In the genomic region with DNA sequence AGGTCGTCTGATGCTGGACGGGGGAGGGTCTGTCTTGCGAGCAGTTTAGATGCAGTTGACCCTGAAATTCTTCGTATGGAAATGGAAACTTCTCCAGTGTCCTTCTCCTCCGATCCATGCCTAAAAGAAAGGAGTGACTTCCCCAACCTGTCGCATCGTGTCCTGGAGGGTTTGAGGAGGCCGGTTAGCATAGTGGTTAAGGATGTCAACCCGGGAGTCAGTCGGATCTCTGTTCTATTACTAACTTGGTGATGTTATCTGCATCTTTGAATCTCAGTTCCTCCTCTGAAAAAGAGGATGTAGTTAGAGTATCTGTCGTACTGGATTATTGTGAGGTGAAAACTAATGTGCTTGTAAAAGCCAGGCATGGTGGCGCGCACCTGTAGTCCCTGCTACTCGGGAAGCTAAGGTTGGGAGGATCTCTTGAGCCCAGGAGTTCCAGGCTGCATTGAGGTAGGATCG, we compare ENCODE assay signal across 8 cellular contexts. TPM values are rescaled to one million over a fixed set of nuclear protein-coding genes. Genes with fewer than 3 reads are reported as not detected.
DNase-seq lines count a peak whose midpoint lies in the region; ATAC-seq, FAIRE-seq and TF ChIP-seq lines count a peak whose summit lies in the region.

No MANE protein-coding gene starts in this region.

- DNase-seq in activated naive CD4-positive, alpha-beta T cell treated with anti-CD3 and anti-CD28 coated beads for 36 hours = no peak
- no peak for DNase-seq in activated naive CD4-positive, alpha-beta T cell treated with Interleukin-2 at 50 U/mL for 16 hours
- no peak for DNase-seq in activated naive CD8-positive, alpha-beta T cell treated with anti-CD3 and anti-CD28 coated beads, Interleukin-2, amount 10 ng/mL, durations not matched to agents 7 days and 5 days
- no peak for DNase-seq in keratinocyte (ENCODE audit: low read depth, low spot score)
- DNase-seq in testis = no peak
- DNase-seq in body of pancreas = no peak
- no peak for DNase-seq in NK-92 (lab: John Stamatoyannopoulos, UW; ENCODE audit: unreplicated experiment)
- no peak for DNase-seq in Karpas-422

- dilution Hi-C loops in keratinocyte (cut with MboI; ENCODE audit: extremely low pct_ligation_motif_present, low sequenced_read_pairs) = no loop called here

- H3K27ac Mint-ChIP-seq in activated naive CD4-positive, alpha-beta T cell treated with anti-CD3 and anti-CD28 coated beads for 36 hours = no peak overlapping the region
- no peak overlapping the region for H3K27ac Mint-ChIP-seq in activated naive CD8-positive, alpha-beta T cell treated with anti-CD3 and anti-CD28 coated beads, Interleukin-2, amount 10 ng/mL, durations not matched to agents 7 days and 5 days

- H3K27me3 ChIP-seq in keratinocyte (ENCODE audit: control insufficient read depth, extremely low read depth, insufficient read depth, low read length) = peaks cover 35% of the 10 kb centered on the region
- no peaks in the 10 kb centered on the region for H3K27me3 ChIP-seq in testis
- peaks cover 0 to 11% of the 10 kb centered on the region in 2 donors for H3K27me3 ChIP-seq in body of pancreas
- no peaks in the 10 kb centered on the region for H3K27me3 ChIP-seq in Karpas-422 (ENCODE audit: low read length)

- H3K4me2 ChIP-seq in keratinocyte (ENCODE audit: control insufficient read depth, extremely low read depth, insufficient read depth, low read depth, low read length) (peak overlapping the region; percentile 99), Karpas-422 (ENCODE audit: low read depth, low read length, poor library complexity, severe bottlenecking) (no peak overlapping the region)

- no peaks in the 10 kb centered on the region for H3K9me3 ChIP-seq in keratinocyte (ENCODE audit: control insufficient read depth, low read depth, low read length)
- no peaks in the 10 kb centered on the region for H3K9me3 ChIP-seq in testis
- H3K9me3 ChIP-seq in body of pancreas = no peaks in the 10 kb centered on the region
- no peaks in the 10 kb centered on the region for H3K9me3 ChIP-seq in Karpas-422 (ENCODE audit: low read length)

- intact Hi-C loops in activated naive CD4-positive, alpha-beta T cell treated with anti-CD3 and anti-CD28 coated beads for 36 hours (cut with micrococcal nuclease) = loop anchor here (5.0 kb wide), 1 partner anchor 37 kb away; no protein-coding TSS in a partner anchor
- intact Hi-C loops in testis (cut with DNase I; ENCODE audit: low total_unique reads) = no loop called here
- intact Hi-C loops in body of pancreas (cut with DNase I) = no loop called here

- H3K9me3 Mint-ChIP-seq in activated naive CD4-positive, alpha-beta T cell treated with anti-CD3 and anti-CD28 coated beads for 36 hours = no peaks in the 10 kb centered on the region
- H3K9me3 Mint-ChIP-seq in activated naive CD8-positive, alpha-beta T cell treated with anti-CD3 and anti-CD28 coated beads, Interleukin-2, amount 10 ng/mL, durations not matched to agents 7 days and 5 days = no peaks in the 10 kb centered on the region

- H3K36me3 Mint-ChIP-seq in activated naive CD4-positive, alpha-beta T cell treated with anti-CD3 and anti-CD28 coated beads for 36 hours (ENCODE audit: low read depth) = no peaks in the 10 kb centered on the region
- peaks cover 5% of the 10 kb centered on the region for H3K36me3 Mint-ChIP-seq in activated naive CD8-positive, alpha-beta T cell treated with anti-CD3 and anti-CD28 coated beads, Interleukin-2, amount 10 ng/mL, durations not matched to agents 7 days and 5 days

- no peaks in the 10 kb centered on the region for H3K9me1 ChIP-seq in keratinocyte (ENCODE audit: control insufficient read depth, extremely low read depth, insufficient read depth, low read length)

- peak overlapping the region; percentile 50 for H3K4me3 Mint-ChIP-seq in activated naive CD4-positive, alpha-beta T cell treated with anti-CD3 and anti-CD28 coated beads for 36 hours
- peak overlapping the region; percentile 69 for H3K4me3 Mint-ChIP-seq in activated naive CD8-positive, alpha-beta T cell treated with anti-CD3 and anti-CD28 coated beads, Interleukin-2, amount 10 ng/mL, durations not matched to agents 7 days and 5 days

- no peaks in the 10 kb centered on the region for H3K79me2 ChIP-seq in keratinocyte (ENCODE audit: control insufficient read depth, insufficient read depth, low read length)
- no peaks in the 10 kb centered on the region for H3K79me2 ChIP-seq in Karpas-422 (ENCODE audit: low read length)

- H3K27ac ChIP-seq in keratinocyte (ENCODE audit: control insufficient read depth, insufficient read depth, low read length) = no peak overlapping the region
- H3K27ac ChIP-seq in testis = no peak overlapping the region
- no peak overlapping the region for H3K27ac ChIP-seq in body of pancreas
- H3K27ac ChIP-seq in Karpas-422 (ENCODE audit: low read length) = no peak overlapping the region

- CTCF ChIA-PET in activated naive CD4-positive, alpha-beta T cell treated with anti-CD3 and anti-CD28 coated beads for 36 hours (lab: Charles Lee) = no interaction called here

- peaks cover 36% of the 10 kb centered on the region for H3K27me3 Mint-ChIP-seq in activated naive CD4-positive, alpha-beta T cell treated with anti-CD3 and anti-CD28 coated beads for 36 hours (ENCODE audit: low read depth)
- peaks cover 69% of the 10 kb centered on the region for H3K27me3 Mint-ChIP-seq in activated naive CD8-positive, alpha-beta T cell treated with anti-CD3 and anti-CD28 coated beads, Interleukin-2, amount 10 ng/mL, durations not matched to agents 7 days and 5 days

- no peak for TF ChIP-seq CTCF in keratinocyte (optimal IDR thresholded peaks at IDR 0.05 in 1 of 3, IDR thresholded peaks at IDR 0.05 in 1 of 3, conservative IDR thresholded peaks at IDR 0.05 in 1 of 3; ENCODE audit: extremely low read depth in 1 of 3, insufficient read depth in 2 of 3, low read length in 3 of 3)
- no peak for TF ChIP-seq CTCF in testis (IDR thresholded peaks at IDR 0.05)
- TF ChIP-seq CTCF in body of pancreas (IDR thresholded peaks at IDR 0.05) = no peak

- H2AFZ ChIP-seq in keratinocyte (ENCODE audit: control insufficient read depth, low read length) = no peak overlapping the region
- H2AFZ ChIP-seq in Karpas-422 (ENCODE audit: low read length) = no peak overlapping the region

- H3K4me1 Mint-ChIP-seq in activated naive CD4-positive, alpha-beta T cell treated with anti-CD3 and anti-CD28 coated beads for 36 hours (ENCODE audit: low read depth) = peaks cover 13% of the 10 kb centered on the region
- peaks cover 13% of the 10 kb centered on the region for H3K4me1 Mint-ChIP-seq in activated naive CD8-positive, alpha-beta T cell treated with anti-CD3 and anti-CD28 coated beads, Interleukin-2, amount 10 ng/mL, durations not matched to agents 7 days and 5 days

- H3K9me2 ChIP-seq in Karpas-422 (replicated peaks; ENCODE audit: insufficient read depth, low read length) = no peaks in the 10 kb centered on the region

- H3K4me3 ChIP-seq in keratinocyte (ENCODE audit: control insufficient read depth in 2 of 3, extremely low read depth in 1 of 3, insufficient read depth in 2 of 3, low read depth in 1 of 3, low read length in 3 of 3) (peak overlapping the region in 1 of 3 experiments; percentile 76), testis (peak overlapping the region; percentile 50 to 62), body of pancreas (no peak overlapping the region), Karpas-422 (ENCODE audit: low read length) (no peak overlapping the region)

- H4K20me1 ChIP-seq in keratinocyte (ENCODE audit: control insufficient read depth, extremely low read depth, insufficient read depth, low read length) (no peaks in the 10 kb centered on the region), Karpas-422 (ENCODE audit: insufficient read depth, low read depth, low read length) (no peaks in the 10 kb centered on the region)

- H3K36me3 ChIP-seq in keratinocyte (ENCODE audit: control insufficient read depth in 2 of 2, extremely low read depth in 1 of 2, insufficient read depth in 2 of 2, low read length in 2 of 2) (no peaks in the 10 kb centered on the region), testis (ENCODE audit: low read depth, missing control alignments) (no peaks in the 10 kb centered on the region), body of pancreas (replicated peaks in 1 of 2; ENCODE audit: insufficient read depth in 1 of 2, low read depth in 2 of 2) (no peaks in the 10 kb centered on the region), Karpas-422 (ENCODE audit: insufficient read depth, low read length) (no peaks in the 10 kb centered on the region)

- no peak for FAIRE-seq in keratinocyte (lab: Jason Lieb, UNC)

- H3K9ac ChIP-seq in keratinocyte (ENCODE audit: control insufficient read depth, extremely low read depth, insufficient read depth, low read length) (no peak overlapping the region), Karpas-422 (ENCODE audit: low read length) (no peak overlapping the region)

- H3K4me1 ChIP-seq in keratinocyte (ENCODE audit: control insufficient read depth, extremely low read depth, insufficient read depth, low read length) = peaks cover 16% of the 10 kb centered on the region
- H3K4me1 ChIP-seq in testis = peaks cover 5% of the 10 kb centered on the region
- peaks cover 13% of the 10 kb centered on the region for H3K4me1 ChIP-seq in body of pancreas
- H3K4me1 ChIP-seq in Karpas-422 (ENCODE audit: low read length) = no peaks in the 10 kb centered on the region

- 28% methylated on average over 13 to 15 of the region's 15 CpGs for WGBS in testis, 2 donors
- WGBS in body of pancreas, 2 donors = 34 to 57% methylated on average over 10 to 15 of the region's 15 CpGs

- POLR2A ChIA-PET in activated naive CD8-positive, alpha-beta T cell treated with anti-CD3 and anti-CD28 coated beads, Interleukin-2, amount 10 ng/mL, durations not matched to agents 7 days and 5 days (lab: Charles Lee) = interaction anchor here (0.5 kb wide), 1 partner anchor 247 kb away, joined by 4 read pairs; no protein-coding TSS in a partner anchor

- no peak for ATAC-seq in activated naive CD8-positive, alpha-beta T cell treated with anti-CD3 and anti-CD28 coated beads, Interleukin-2, amount 10 ng/mL, durations not matched to agents 7 days and 5 days (ENCODE audit: low read depth)
- no peak for ATAC-seq in body of pancreas

- TF ChIP-seq POLR2A in testis (IDR thresholded peaks at IDR 0.05) (no peak), body of pancreas (IDR thresholded peaks at IDR 0.05) (no peak)

RNA-seq across cellular contexts. Expression of a gene that starts 0.7 kb away (rescaled TPM):
- total RNA-seq in activated naive CD4-positive, alpha-beta T cell treated with anti-CD3 and anti-CD28 coated beads for 36 hours = not detected
- total RNA-seq in activated naive CD8-positive, alpha-beta T cell treated with anti-CD3 and anti-CD28 coated beads, Interleukin-2, amount 10 ng/mL, durations not matched to agents 7 days and 5 days = not detected
- not detected in 3 replicates for polyA plus RNA-seq in keratinocyte
- not detected for polyA plus RNA-seq in keratinocyte (2011; ENCODE audit: low read depth)
- not detected in 2 replicates for polyA plus RNA-seq in keratinocyte (2011; cell fraction: cytosol; rRNA removed)
- not detected in 2 replicates for polyA plus RNA-seq in keratinocyte (2011; cell fraction: nucleus; rRNA removed)
- polyA plus RNA-seq in keratinocyte (2012; ENCODE audit: low replicate concordance) = not detected in 2 replicates
- not detected in 3 replicates for polyA minus RNA-seq in keratinocyte
- not detected for polyA minus RNA-seq in keratinocyte (2011; cell fraction: cytosol; rRNA and poly(A)+ RNA removed)
- polyA minus RNA-seq in keratinocyte (2011; cell fraction: nucleus; rRNA and poly(A)+ RNA removed) = not detected in 2 replicates
- under 1 TPM; 0.50 to 0.55 TPM for total RNA-seq in testis
- 0.21 TPM for polyA plus RNA-seq in testis (ENCODE audit: insufficient read depth, low read depth, low replicate concordance)
- under 1 TPM in 1 of 2 donors, not detected in 1; 0.26 TPM for total RNA-seq in body of pancreas
- not detected in 2 replicates for total RNA-seq in Karpas-422 (2014; rRNA removed; shearing (Covaris generic); ENCODE audit: low replicate concordance)

Comparison
In these comparisons a context has a peak if more than half of its experiments do, and no peak if none do; other contexts are left out.
1. H3K4me3 ChIP-seq: peak in testis (2 of 2); none in body of pancreas (0 of 2) and Karpas-422 (single experiment).